ENCODE assay signal across 16 cellular contexts in the genomic region with DNA sequence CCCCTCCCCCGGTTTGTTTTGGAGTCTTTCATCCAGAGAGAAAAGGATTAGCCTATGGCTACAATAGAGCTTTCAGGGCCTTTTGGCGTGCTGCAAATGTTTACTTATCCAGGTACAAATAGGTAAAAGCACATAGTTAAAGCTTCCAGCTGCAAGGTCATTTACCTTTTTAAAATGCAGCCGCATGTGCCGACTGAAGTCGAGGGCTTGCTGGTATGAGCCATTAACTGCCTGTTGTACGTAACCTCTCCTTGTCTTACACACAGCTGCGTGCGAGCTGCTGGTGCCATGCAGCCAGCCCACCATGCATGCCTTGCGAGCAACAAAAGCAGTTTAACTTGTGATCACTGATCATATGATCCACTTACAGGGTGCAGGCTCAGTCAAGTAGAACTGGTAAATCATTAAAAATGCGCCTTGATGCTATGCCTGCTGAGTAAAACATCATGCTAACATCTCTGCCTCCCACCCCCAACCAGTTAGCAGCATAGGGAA.
DNase-seq lines count a peak whose midpoint lies in the region; ATAC-seq and TF ChIP-seq lines count a peak whose summit lies in the region.
"Had no signal": no experiment of that assay in that cellular context is flagged by ENCODE, and none has a peak within 500 bp of the region (broad histone marks: within the 10 kb centered on the region; RNA-seq: fewer than 3 reads in every experiment).

No MANE protein-coding gene starts in this region.

- TF ChIP-seq CTCF in glutamatergic neuron (IDR thresholded peaks at IDR 0.05; ENCODE audit: partially characterized antibody, unreplicated experiment), result no peak
- no peak for TF ChIP-seq CTCF in progenitor cell of endocrine pancreas (IDR thresholded peaks at IDR 0.05; ENCODE audit: unreplicated experiment)

- POLR2A ChIA-PET in HEK293T (lab: Yijun Ruan, JAX), result interaction anchor here (0.8 kb wide), 1 partner anchor 186 kb away, joined by 3 read pairs; no protein-coding TSS in a partner anchor

- no peaks in the 10 kb centered on the region for H3K27me3 Mint-ChIP-seq in glutamatergic neuron (ENCODE audit: unreplicated experiment)
- H3K27me3 Mint-ChIP-seq in progenitor cell of endocrine pancreas, result no peaks in the 10 kb centered on the region
- H3K27me3 Mint-ChIP-seq: stimulated activated naive B cell treated with anti-CD40 and anti-IgM and Interleukin-4, amounts not matched to agents 10 μg/mL and 1 μg/mL and 100 μg/mL, for 72 hours had no signal

- H3K9me3 Mint-ChIP-seq in glutamatergic neuron (ENCODE audit: unreplicated experiment) (no peaks in the 10 kb centered on the region), progenitor cell of endocrine pancreas (ENCODE audit: low read depth) (no peaks in the 10 kb centered on the region)
- H3K9me3 Mint-ChIP-seq: stimulated activated naive B cell treated with anti-CD40 and anti-IgM and Interleukin-4, amounts not matched to agents 10 μg/mL and 1 μg/mL and 100 μg/mL, for 72 hours had no signal

- H3K4me3 Mint-ChIP-seq in glutamatergic neuron (ENCODE audit: unreplicated experiment) (no peak overlapping the region), progenitor cell of endocrine pancreas (ENCODE audit: low read depth) (peak overlapping the region; percentile 27)
- H3K4me3 Mint-ChIP-seq: activated T-cell treated with anti-CD3 and anti-CD28 coated beads, Interleukin-2, amount 50 U/mL, for 72 hours; endodermal cell; stimulated activated naive B cell treated with anti-CD40 and anti-IgM and Interleukin-4, amounts not matched to agents 10 μg/mL and 1 μg/mL and 100 μg/mL, for 72 hours had no signal

- no peak for DNase-seq in HEK293T (ENCODE audit: extremely low spot score)
- DNase-seq in NCI-H2227 treated with DMSO at 0.1 percent for 48 hours (lab: John Stamatoyannopoulos, UW), result peak; percentile 47
- peak; percentile 19 for DNase-seq in glutamatergic neuron
- no peak for DNase-seq in progenitor cell of endocrine pancreas (ENCODE audit: low spot score, unreplicated experiment)
- no peak for DNase-seq in activated naive CD4-positive, alpha-beta T cell treated with Interleukin-2 at 50 U/mL for 16 hours
- DNase-seq in SK-N-DZ (ENCODE audit: low spot score), result no peak
- DNase-seq: activated CD4-positive, alpha-beta T cell treated with anti-CD3 and anti-CD28 coated beads for 1 hour; activated T-cell treated with anti-CD3 and anti-CD28 coated beads, Interleukin-2, amount 50 U/mL, for 72 hours; endodermal cell; Karpas-422; psoas muscle; stimulated activated CD4-positive, alpha-beta T cell treated with anti-CD3 and anti-CD28 coated beads, Interleukin-2, amount 100 ng/mL, for 48 hours; stimulated activated naive B cell treated with anti-CD40 and anti-IgM and Interleukin-4, amounts not matched to agents 10 μg/mL and 1 μg/mL and 100 μg/mL, for 72 hours had no signal

- H3K27ac Mint-ChIP-seq in glutamatergic neuron (ENCODE audit: unreplicated experiment), result no peak overlapping the region
- peak overlapping the region; percentile 58 for H3K27ac Mint-ChIP-seq in progenitor cell of endocrine pancreas
- H3K27ac Mint-ChIP-seq: activated T-cell treated with anti-CD3 and anti-CD28 coated beads, Interleukin-2, amount 50 U/mL, for 72 hours; endodermal cell; stimulated activated naive B cell treated with anti-CD40 and anti-IgM and Interleukin-4, amounts not matched to agents 10 μg/mL and 1 μg/mL and 100 μg/mL, for 72 hours had no signal

- no peaks in the 10 kb centered on the region for H3K36me3 Mint-ChIP-seq in glutamatergic neuron (ENCODE audit: unreplicated experiment)
- no peaks in the 10 kb centered on the region for H3K36me3 Mint-ChIP-seq in progenitor cell of endocrine pancreas (ENCODE audit: insufficient read depth)
- H3K36me3 Mint-ChIP-seq: stimulated activated naive B cell treated with anti-CD40 and anti-IgM and Interleukin-4, amounts not matched to agents 10 μg/mL and 1 μg/mL and 100 μg/mL, for 72 hours had no signal

- ATAC-seq in HG03442 (IDR thresholded peaks at IDR 0.05; ENCODE audit: unreplicated experiment) (no peak), HG02588 (IDR thresholded peaks at IDR 0.05; ENCODE audit: unreplicated experiment) (no peak)
- ATAC-seq: activated T-cell treated with anti-CD3 and anti-CD28 coated beads, Interleukin-2, amount 50 U/mL, for 72 hours; psoas muscle; SK-N-SH treated with all-trans-retinoic acid at 6 μM for 48 hours; stimulated activated naive B cell treated with anti-CD40 and anti-IgM and Interleukin-4, amounts not matched to agents 10 μg/mL and 1 μg/mL and 100 μg/mL, for 72 hours had no signal

- peaks cover 10% of the 10 kb centered on the region for H3K4me1 Mint-ChIP-seq in glutamatergic neuron (ENCODE audit: low read depth, unreplicated experiment)
- peaks cover 52% of the 10 kb centered on the region for H3K4me1 Mint-ChIP-seq in progenitor cell of endocrine pancreas (ENCODE audit: low read depth)
- H3K4me1 Mint-ChIP-seq: stimulated activated naive B cell treated with anti-CD40 and anti-IgM and Interleukin-4, amounts not matched to agents 10 μg/mL and 1 μg/mL and 100 μg/mL, for 72 hours had no signal

- CTCF ChIA-PET in HEK293T (lab: Yijun Ruan, JAX), result interaction anchor here (0.6 to 0.8 kb wide), 3 partner anchors 17 to 373 kb away, joined by 3 to 5 read pairs (median 3); no protein-coding TSS in a partner anchor

TF ChIP-seq in HEK293T, 16 proteins besides CTCF, POLR2A, EP300 and RAD21:
- TF ChIP-seq SUZ12 (IDR thresholded peaks at IDR 0.05), result no peak
- no peak for TF ChIP-seq FOXK2 (IDR thresholded peaks at IDR 0.05)
- 0 out of 2 replicates have a peak, but pooled peaks have one; percentile 37 for TF ChIP-seq L3MBTL2 (conservative IDR thresholded peaks at IDR 0.05)
- no peak for TF ChIP-seq SP1 (IDR thresholded peaks at IDR 0.05)
- no peak for TF ChIP-seq BHLHE40 (IDR thresholded peaks at IDR 0.05; ENCODE audit: borderline replicate concordance)
TF ChIP-seq in HEK293T: peak in this region for 1.

Comparison
In these comparisons a context has a peak if more than half of its experiments do, and no peak if none do; other contexts are left out.
1. DNase-seq: peak in NCI-H2227 treated with DMSO at 0.1 percent for 48 hours (single experiment) and glutamatergic neuron (single experiment); none in HEK293T (single experiment), progenitor cell of endocrine pancreas (single experiment), activated naive CD4-positive, alpha-beta T cell treated with Interleukin-2 at 50 U/mL for 16 hours (single experiment) and SK-N-DZ (single experiment).